ENCODE assay signal across 1 cellular context in the genomic region with DNA sequence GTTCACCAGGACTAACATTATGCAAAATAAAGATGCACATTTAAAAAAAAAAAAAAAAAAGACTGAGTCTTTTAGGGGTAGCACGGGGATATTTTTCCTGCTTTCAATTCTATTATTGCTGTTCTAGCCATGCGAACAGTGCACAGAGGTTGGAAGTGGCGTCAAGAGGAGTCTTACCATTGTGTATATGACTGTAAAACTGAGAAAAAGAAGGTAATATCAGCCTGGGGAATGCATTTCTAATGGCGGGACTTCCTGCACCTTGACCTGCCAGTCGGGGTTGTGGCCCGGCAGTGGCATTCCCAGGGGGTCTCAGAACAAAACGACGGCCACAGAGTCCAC.
TF ChIP-seq lines count a peak whose summit lies in the region.

No MANE protein-coding gene starts in this region.

TF ChIP-seq in IMR-90, 13 proteins besides CTCF, POLR2A, EP300 and RAD21:
- TF ChIP-seq MAFK (IDR thresholded peaks at IDR 0.05; ENCODE audit: low read depth, low read length) (no peak), USF2 (IDR thresholded peaks at IDR 0.05; ENCODE audit: low read depth, low read length) (no peak), MAZ (IDR thresholded peaks at IDR 0.05; ENCODE audit: borderline replicate concordance, low read depth, low read length) (no peak), ELK1 (IDR thresholded peaks at IDR 0.05; ENCODE audit: borderline replicate concordance, low read depth, low read length) (no peak), NFE2L2 (IDR thresholded peaks at IDR 0.05; ENCODE audit: low read depth, low read length) (no peak), RCOR1 (IDR thresholded peaks at IDR 0.05; ENCODE audit: insufficient replicate concordance, low read length) (no peak), SMC3 (IDR thresholded peaks at IDR 0.05; ENCODE audit: low read depth, low read length) (no peak), BHLHE40 (IDR thresholded peaks at IDR 0.05; ENCODE audit: low read depth, low read length) (no peak), CHD1 (IDR thresholded peaks at IDR 0.05; ENCODE audit: low read depth, low read length) (no peak), CEBPB (IDR thresholded peaks at IDR 0.05; ENCODE audit: low read depth, low read length) (no peak), RFX5 (IDR thresholded peaks at IDR 0.05; ENCODE audit: low read depth, low read length) (no peak), FOS (IDR thresholded peaks at IDR 0.05; ENCODE audit: low read depth, low read length) (no peak), MXI1 (IDR thresholded peaks at IDR 0.05; ENCODE audit: borderline replicate concordance, low read depth, low read length) (no peak)
